ENCODE assay signal across 8 cellular contexts in genomic region chrX:2614911-2615310, GRCh38.
DNase-seq lines count a peak whose midpoint lies in the region; ATAC-seq, FAIRE-seq and TF ChIP-seq lines count a peak whose summit lies in the region.
"Had no signal": no experiment of that assay in that cellular context is flagged by ENCODE, and none has a peak within 500 bp of the region (broad histone marks: within the 10 kb centered on the region; RNA-seq: fewer than 3 reads in every experiment).

No MANE protein-coding gene starts in this region.

- FAIRE-seq in H54 (lab: Jason Lieb, UNC) = peak; percentile 73

- H3K4me1 Mint-ChIP-seq in activated naive CD8-positive, alpha-beta T cell treated with anti-CD3 and anti-CD28 coated beads, Interleukin-2, amount 50 U/mL, for 24 hours = peaks cover 37% of the 10 kb centered on the region
- H3K4me1 Mint-ChIP-seq in stimulated activated naive CD8-positive, alpha-beta T cell treated with anti-CD3 and anti-CD28 coated beads, Interleukin-15, Interleukin-2, amounts not matched to agents 100 ng/mL and 50 ng/mL, for 24 hours (ENCODE audit: low read depth) = peaks cover 46% of the 10 kb centered on the region

- H3K36me3 Mint-ChIP-seq in activated naive CD8-positive, alpha-beta T cell treated with anti-CD3 and anti-CD28 coated beads, Interleukin-2, amount 50 U/mL, for 24 hours (ENCODE audit: low read depth) = peaks cover 67% of the 10 kb centered on the region
- peaks cover 88% of the 10 kb centered on the region for H3K36me3 Mint-ChIP-seq in stimulated activated naive CD8-positive, alpha-beta T cell treated with anti-CD3 and anti-CD28 coated beads, Interleukin-15, Interleukin-2, amounts not matched to agents 100 ng/mL and 50 ng/mL, for 24 hours (ENCODE audit: low read depth)

- H3K27me3 Mint-ChIP-seq in activated naive CD8-positive, alpha-beta T cell treated with anti-CD3 and anti-CD28 coated beads, Interleukin-2, amount 50 U/mL, for 24 hours = no peaks in the 10 kb centered on the region
- H3K27me3 Mint-ChIP-seq in stimulated activated naive CD8-positive, alpha-beta T cell treated with anti-CD3 and anti-CD28 coated beads, Interleukin-15, Interleukin-2, amounts not matched to agents 100 ng/mL and 50 ng/mL, for 24 hours = no peaks in the 10 kb centered on the region

- H3K4me3 Mint-ChIP-seq in activated naive CD8-positive, alpha-beta T cell treated with anti-CD3 and anti-CD28 coated beads, Interleukin-2, amount 50 U/mL, for 24 hours = peak overlapping the region; percentile 31
- peak overlapping the region; percentile 54 for H3K4me3 Mint-ChIP-seq in stimulated activated naive CD8-positive, alpha-beta T cell treated with anti-CD3 and anti-CD28 coated beads, Interleukin-15, Interleukin-2, amounts not matched to agents 100 ng/mL and 50 ng/mL, for 24 hours

- H3K27ac Mint-ChIP-seq in activated naive CD8-positive, alpha-beta T cell treated with anti-CD3 and anti-CD28 coated beads, Interleukin-2, amount 50 U/mL, for 24 hours = peak overlapping the region; percentile 62
- peak overlapping the region; percentile 64 for H3K27ac Mint-ChIP-seq in stimulated activated naive CD8-positive, alpha-beta T cell treated with anti-CD3 and anti-CD28 coated beads, Interleukin-15, Interleukin-2, amounts not matched to agents 100 ng/mL and 50 ng/mL, for 24 hours

- DNase-seq in H54 (ENCODE audit: insufficient read length, low spot score) (no peak), hepatic stellate cell (ENCODE audit: low spot score) (peak; percentile 76), NCI-H1417 (lab: John Stamatoyannopoulos, UW) (no peak), mesenteric fat pad (ENCODE audit: low spot score) (no peak)
- DNase-seq in activated naive CD8-positive, alpha-beta T cell treated with anti-CD3 and anti-CD28 coated beads, Interleukin-2, amount 50 U/mL, for 24 hours = no peak
- DNase-seq: activated CD4-positive, CD25-positive, alpha-beta regulatory T cell had no signal

- no peaks in the 10 kb centered on the region for H3K9me3 Mint-ChIP-seq in activated naive CD8-positive, alpha-beta T cell treated with anti-CD3 and anti-CD28 coated beads, Interleukin-2, amount 50 U/mL, for 24 hours
- no peaks in the 10 kb centered on the region for H3K9me3 Mint-ChIP-seq in stimulated activated naive CD8-positive, alpha-beta T cell treated with anti-CD3 and anti-CD28 coated beads, Interleukin-15, Interleukin-2, amounts not matched to agents 100 ng/mL and 50 ng/mL, for 24 hours

- no peak for TF ChIP-seq POLR2A in H54 (IDR thresholded peaks at IDR 0.05; ENCODE audit: low read depth, low read length)

- peak; percentile 79 for ATAC-seq in activated naive CD8-positive, alpha-beta T cell treated with anti-CD3 and anti-CD28 coated beads, Interleukin-2, amount 50 U/mL, for 24 hours
- no peak for ATAC-seq in GM21723 (IDR thresholded peaks at IDR 0.05; ENCODE audit: unreplicated experiment)
